8 cellular contexts compared by ENCODE assay signal in the genomic region with DNA sequence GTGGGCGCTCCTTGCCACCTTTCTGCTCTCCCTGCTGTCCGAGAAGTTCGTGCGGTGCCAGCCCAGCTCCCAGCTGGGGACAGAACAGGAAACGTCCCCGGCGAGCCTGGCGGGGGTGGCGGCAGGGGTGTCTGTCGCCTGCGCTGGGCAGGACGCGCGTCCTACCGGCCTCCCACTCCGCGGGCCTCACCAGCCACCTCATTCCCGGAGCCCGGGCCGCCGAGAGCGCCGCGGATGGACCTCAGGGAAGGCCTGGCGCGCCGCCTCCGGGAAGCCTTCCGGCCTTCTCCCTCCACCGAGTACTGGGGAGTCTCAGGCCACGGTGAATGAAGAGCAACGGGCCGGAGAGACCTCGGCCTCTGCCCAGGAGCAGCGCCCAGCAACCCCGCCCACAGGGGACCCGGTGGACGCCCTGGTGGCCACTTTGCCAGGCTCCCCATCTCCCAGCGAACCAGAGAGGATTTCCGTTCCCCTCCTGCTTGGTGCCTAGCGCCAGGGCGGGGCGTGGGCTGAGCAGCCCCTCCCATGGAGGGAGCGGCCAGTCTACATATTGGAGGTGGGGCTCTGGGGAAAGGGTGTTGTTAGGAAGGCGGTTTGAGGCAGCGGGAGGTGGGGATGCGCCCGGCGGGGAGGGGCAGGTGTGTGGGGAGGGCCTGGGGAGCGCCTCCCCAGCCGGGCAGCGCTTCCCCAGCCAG. TPM values are rescaled to one million over a fixed set of nuclear protein-coding genes. Genes with fewer than 3 reads are reported as not detected.
A peak's percentile ranks its signal among the peaks of the same experiment; 100 is the strongest.
DNase-seq lines count a peak whose midpoint lies in the region; ATAC-seq, FAIRE-seq and TF ChIP-seq lines count a peak whose summit lies in the region.

No MANE protein-coding gene starts in this region.

- peak overlapping the region; percentile 97 for H3K27ac Mint-ChIP-seq in activated CD4-positive, alpha-beta T cell treated with anti-CD3 and anti-CD28 coated beads, Interleukin-2, amount 10 ng/mL, durations not matched to agents 7 days and 5 days

- peak overlapping the region; percentile 96 to 99 for H3K27ac ChIP-seq in liver (ENCODE audit: low read depth in 1 of 2, low read length in 2 of 2)

- peak; percentile 28 for ATAC-seq in HG03064 (IDR thresholded peaks at IDR 0.05; ENCODE audit: low read depth, unreplicated experiment)

- H3K27me3 Mint-ChIP-seq in activated CD4-positive, alpha-beta T cell treated with anti-CD3 and anti-CD28 coated beads, Interleukin-2, amount 10 ng/mL, durations not matched to agents 7 days and 5 days, result peaks cover 1% of the 10 kb centered on the region

- CTCF ChIA-PET in activated CD4-positive, alpha-beta T cell treated with anti-CD3 and anti-CD28 coated beads, Interleukin-2, amount 10 ng/mL, durations not matched to agents 7 days and 5 days (lab: Charles Lee), result interaction anchor here (0.8 to 4.5 kb wide), 8 partner anchors 10 to 355 kb away, joined by 3 to 36 read pairs (median 7); partner anchors contain the start of genes FAAP20, PRXL2B and TNFRSF14

- peak overlapping the region; percentile 87 for H3K4me3 Mint-ChIP-seq in activated CD4-positive, alpha-beta T cell treated with anti-CD3 and anti-CD28 coated beads, Interleukin-2, amount 10 ng/mL, durations not matched to agents 7 days and 5 days

- TF ChIP-seq CTCF in liver (IDR thresholded peaks at IDR 0.05; ENCODE audit: low read depth, low read length, missing input control), result peak; percentile 40

- no peaks in the 10 kb centered on the region for H3K36me3 Mint-ChIP-seq in activated CD4-positive, alpha-beta T cell treated with anti-CD3 and anti-CD28 coated beads, Interleukin-2, amount 10 ng/mL, durations not matched to agents 7 days and 5 days (ENCODE audit: low read depth)

- no peaks in the 10 kb centered on the region for H3K36me3 ChIP-seq in liver (ENCODE audit: control insufficient read depth in 4 of 4, insufficient read depth in 3 of 4, low read depth in 1 of 4, low read length in 3 of 4)

- peak; percentile 92 for FAIRE-seq in GM18507 (lab: Jason Lieb, UNC)

- TF ChIP-seq RAD21 in liver (IDR thresholded peaks at IDR 0.05), result peak; percentile 48 to 56

- H3K4me1 ChIP-seq in liver (ENCODE audit: control insufficient read depth in 4 of 4, insufficient read depth in 4 of 4, low read length in 3 of 4), result peaks cover 13 to 49% (median 29%) of the 10 kb centered on the region in 4 donors

- DNase-seq in 8988T (peak; percentile 89), GM18507 (ENCODE audit: extremely low spot score, insufficient read length, low read depth) (no peak), NCI-H345 treated with DMSO at 0.1 percent for 48 hours (lab: John Stamatoyannopoulos, UW; ENCODE audit: unreplicated experiment) (peak; percentile 83), dermis blood vessel endothelial cell (peak; percentile 81)
- DNase-seq in activated CD4-positive, alpha-beta T cell treated with anti-CD3 and anti-CD28 coated beads, Interleukin-2, amount 10 ng/mL, durations not matched to agents 7 days and 5 days, result peak; percentile 93
- DNase-seq in stimulated activated CD4-positive, alpha-beta T cell treated with anti-CD3 and anti-CD28 coated beads, Interleukin-4, amount 100 ng/mL, for 4 hours, result peak; percentile 75 to 82

- no peaks in the 10 kb centered on the region for H3K9me3 ChIP-seq in liver (ENCODE audit: control insufficient read depth in 4 of 4, low read length in 3 of 4)

- under 1% methylated on average over 52 of the region's 52 CpGs for WGBS in liver

- H3K4me1 Mint-ChIP-seq in activated CD4-positive, alpha-beta T cell treated with anti-CD3 and anti-CD28 coated beads, Interleukin-2, amount 10 ng/mL, durations not matched to agents 7 days and 5 days, result peaks cover 39% of the 10 kb centered on the region

- POLR2A ChIA-PET in activated CD4-positive, alpha-beta T cell treated with anti-CD3 and anti-CD28 coated beads, Interleukin-2, amount 10 ng/mL, durations not matched to agents 7 days and 5 days (lab: Charles Lee), result interaction anchor here (0.9 to 2.1 kb wide), 4 partner anchors 9 to 132 kb away, joined by 3 to 7 read pairs (median 4); partner anchors contain the start of genes PANK4 and TNFRSF14

- no peaks in the 10 kb centered on the region for H3K9me3 Mint-ChIP-seq in activated CD4-positive, alpha-beta T cell treated with anti-CD3 and anti-CD28 coated beads, Interleukin-2, amount 10 ng/mL, durations not matched to agents 7 days and 5 days

- peak overlapping the region in 1 of 2 donors; percentile 58 for H3K9ac ChIP-seq in liver (ENCODE audit: low read depth in 1 of 2, low read length in 2 of 2)

- peak overlapping the region; percentile 58 to 71 (median 63) for H3K4me3 ChIP-seq in liver (ENCODE audit: low read depth in 1 of 3, low read length in 3 of 3)

- H3K27me3 ChIP-seq in liver (ENCODE audit: control insufficient read depth in 4 of 4, insufficient read depth in 4 of 4, low read length in 3 of 4), result no peaks in the 10 kb centered on the region

TF ChIP-seq in liver, 16 proteins besides CTCF, POLR2A, EP300 and RAD21 (continues in another document):
- TF ChIP-seq EGR1 (IDR thresholded peaks at IDR 0.05; ENCODE audit: low read depth in 2 of 2), result peak in 1 of 2 donors; percentile 21
- no peak for TF ChIP-seq NR2F2 (IDR thresholded peaks at IDR 0.05)
- peak; percentile 51 for TF ChIP-seq REST (IDR thresholded peaks at IDR 0.05)
- TF ChIP-seq FOXA2 (IDR thresholded peaks at IDR 0.05), result no peak
- TF ChIP-seq TAF1 (conservative IDR thresholded peaks at IDR 0.05), result no peak
- TF ChIP-seq HNF4A (conservative IDR thresholded peaks at IDR 0.05), result peak in 1 of 2 donors; percentile 34
- no peak for TF ChIP-seq MAX (IDR thresholded peaks at IDR 0.05)
- TF ChIP-seq HNF4G (IDR thresholded peaks at IDR 0.05), result no peak
- TF ChIP-seq, protein P1, sequence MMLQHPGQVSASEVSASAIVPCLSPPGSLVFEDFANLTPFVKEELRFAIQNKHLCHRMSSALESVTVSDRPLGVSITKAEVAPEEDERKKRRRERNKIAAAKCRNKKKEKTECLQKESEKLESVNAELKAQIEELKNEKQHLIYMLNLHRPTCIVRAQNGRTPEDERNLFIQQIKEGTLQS (IDR thresholded peaks at IDR 0.05), result no peak
- peak in 1 of 2 donors; percentile 48 for TF ChIP-seq RXRA (IDR thresholded peaks at IDR 0.05)

RNA-seq across cellular contexts. Expression of gene TNFRSF14, which starts 9.5 kb away (rescaled TPM):
- total RNA-seq in activated CD4-positive, alpha-beta T cell treated with anti-CD3 and anti-CD28 coated beads, Interleukin-2, amount 10 ng/mL, durations not matched to agents 7 days and 5 days, result 100 to 1,000 TPM; 182 to 192 TPM
- total RNA-seq in dermis blood vessel endothelial cell (109 and 155 TPM in 2 replicates), liver (10 to 100 TPM; 14.8 to 28.9 TPM)
- polyA plus RNA-seq in liver, result 10 to 100 TPM; 29.2 to 38.1 TPM

RNA-seq across cellular contexts. Expression of gene HES5, which starts 16.6 kb away (rescaled TPM):
- total RNA-seq in activated CD4-positive, alpha-beta T cell treated with anti-CD3 and anti-CD28 coated beads, Interleukin-2, amount 10 ng/mL, durations not matched to agents 7 days and 5 days, result not detected
- total RNA-seq in dermis blood vessel endothelial cell (0.17 TPM in 1 of 2 replicates, not detected in the other), liver (under 1 TPM; 0.08 to 0.93 TPM)
- polyA plus RNA-seq in liver, result not detected

RNA-seq across cellular contexts. Expression of gene PANK4, which starts 20.3 kb away (rescaled TPM):
- total RNA-seq in activated CD4-positive, alpha-beta T cell treated with anti-CD3 and anti-CD28 coated beads, Interleukin-2, amount 10 ng/mL, durations not matched to agents 7 days and 5 days, result 10 to 100 TPM; 66.6 to 76.6 TPM
- total RNA-seq in dermis blood vessel endothelial cell, result 21.5 and 24.7 TPM in 2 replicates
- 10 to 100 TPM; 13.6 to 26.8 TPM for total RNA-seq in liver
- polyA plus RNA-seq in liver, result 10 to 100 TPM in 1 of 2 donors, 1 to 10 TPM in 1; 6.2 to 11.6 TPM

RNA-seq across cellular contexts. Expression of gene PRXL2B, which starts 39.9 kb away (rescaled TPM):
- 10 to 100 TPM; 25.2 to 33.3 TPM for total RNA-seq in activated CD4-positive, alpha-beta T cell treated with anti-CD3 and anti-CD28 coated beads, Interleukin-2, amount 10 ng/mL, durations not matched to agents 7 days and 5 days
- total RNA-seq in dermis blood vessel endothelial cell (63.0 and 128 TPM in 2 replicates), liver (10 to 100 TPM in 1 of 2 donors, 1 to 10 TPM in 1; 4.6 to 10.2 TPM)
- 10 to 100 TPM in 1 of 2 donors, 1 to 10 TPM in 1; 6.0 to 10.2 TPM for polyA plus RNA-seq in liver
